Comparison of ENCODE assay signal across 14 cellular contexts in the genomic region with DNA sequence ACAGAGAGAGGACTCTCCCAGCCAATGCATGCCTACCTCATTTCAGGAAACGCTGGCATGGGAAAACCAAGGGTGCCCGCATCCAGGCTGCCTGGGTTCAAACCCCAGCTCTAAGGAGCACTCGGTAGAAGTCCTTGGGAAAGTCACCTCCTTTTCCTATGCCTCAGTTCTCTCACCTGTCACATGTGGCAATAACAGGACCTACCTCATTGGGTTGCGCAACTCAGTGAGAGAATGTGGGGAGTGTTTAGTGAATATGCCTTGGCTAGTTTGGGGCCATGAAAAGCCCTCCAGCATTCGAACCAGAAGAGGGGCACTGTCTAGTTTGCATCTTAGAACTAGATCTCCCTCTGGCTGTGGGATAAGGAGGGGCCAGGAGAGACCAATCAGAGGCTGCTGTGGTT. TPM values are rescaled to one million over a fixed set of nuclear protein-coding genes. Genes with fewer than 3 reads are reported as not detected.
DNase-seq lines count a peak whose midpoint lies in the region; ATAC-seq and TF ChIP-seq lines count a peak whose summit lies in the region.
"Had no signal": no experiment of that assay in that cellular context is flagged by ENCODE, and none has a peak within 500 bp of the region (broad histone marks: within the 10 kb centered on the region; RNA-seq: fewer than 3 reads in every experiment).

No MANE protein-coding gene starts in this region.

- H3K9me3 ChIP-seq in ascending aorta (no peaks in the 10 kb centered on the region), upper lobe of left lung (no peaks in the 10 kb centered on the region)
- H3K9me3 ChIP-seq: adrenal gland had no signal

- TF ChIP-seq EP300 in upper lobe of left lung (IDR thresholded peaks at IDR 0.05), result no peak

- ATAC-seq in upper lobe of left lung (ENCODE audit: low FRiP score in 2 of 2), result no peak

- TF ChIP-seq CTCF in ascending aorta (IDR thresholded peaks at IDR 0.05) (no peak), epithelial cell of esophagus (IDR thresholded peaks at IDR 0.05; ENCODE audit: insufficient read depth, low read depth, low read length, missing control alignments) (no peak), upper lobe of left lung (IDR thresholded peaks at IDR 0.05) (no peak)

- H3K27ac ChIP-seq in ascending aorta (peak overlapping the region; percentile 83 to 87), upper lobe of left lung (peak overlapping the region in 3 of 4 donors; percentile 45 to 82 (median 58))

- H3K36me3 ChIP-seq in ascending aorta (no peaks in the 10 kb centered on the region), upper lobe of left lung (no peaks in the 10 kb centered on the region)
- H3K36me3 ChIP-seq: adrenal gland had no signal

- intact Hi-C loops in ascending aorta (cut with DNase I), result no loop called here
- intact Hi-C loops in posterior vena cava (cut with DNase I), result loop anchor here in 1 of 2 donors (5.0 to 10.0 kb wide), 2 partner anchors 286 to 428 kb away; a partner anchor contains a TSS

- H3K27me3 ChIP-seq in ascending aorta, result no peaks in the 10 kb centered on the region
- H3K27me3 ChIP-seq in upper lobe of left lung, result no peaks in the 10 kb centered on the region

- no peak for TF ChIP-seq POLR2A in upper lobe of left lung (IDR thresholded peaks at IDR 0.05)

- H3K4me3 ChIP-seq in ascending aorta (peak overlapping the region in 1 of 2 donors; percentile 23), epithelial cell of esophagus (ENCODE audit: low read length) (no peak overlapping the region), upper lobe of left lung (no peak overlapping the region)
- H3K4me3 ChIP-seq: adrenal gland, GM12878, smooth muscle cell had no signal

- peak in 1 of 2 donors; percentile 62 for DNase-seq in ascending aorta (ENCODE audit: low spot score in 2 of 2)
- peak; percentile 67 for DNase-seq in epithelial cell of esophagus (ENCODE audit: low read depth)
- DNase-seq in posterior vena cava (ENCODE audit: low spot score), result peak; percentile 11
- DNase-seq in upper lobe of left lung, result peak in 1 of 2 donors; percentile 57
- DNase-seq in NCI-H226, result no peak
- no peak for DNase-seq in stimulated activated CD4-positive, alpha-beta T cell treated with anti-CD3 and anti-CD28 coated beads, Interleukin-4, amount 100 ng/mL, for 24 hours
- DNase-seq in NCI-H2196 treated with DMSO at 0.1 percent for 48 hours (lab: John Stamatoyannopoulos, UW; ENCODE audit: unreplicated experiment), result no peak
- DNase-seq: activated CD4-positive, alpha-beta T cell treated with anti-CD3 and anti-CD28 coated beads, Interleukin-2, amount 50 U/mL, for 4 hours; NCI-H2081 treated with DMSO at 0.1 percent for 48 hours; SIG-M5; stimulated activated naive CD8-positive, alpha-beta T cell treated with anti-CD3 and anti-CD28 coated beads, Interleukin-15, amount 100 ng/mL, for 72 hours had no signal

- WGBS in upper lobe of left lung, 2 donors, result 68 to 70% methylated on average over 5 of the region's 5 CpGs

- peaks cover 7 to 32% of the 10 kb centered on the region in 2 donors for H3K4me1 ChIP-seq in ascending aorta
- H3K4me1 ChIP-seq in upper lobe of left lung, result peaks cover 17 to 43% (median 30%) of the 10 kb centered on the region in 4 donors

RNA-seq across cellular contexts. Expression of a gene that starts 9.0 kb away (rescaled TPM):
- total RNA-seq in ascending aorta (30.3 TPM), posterior vena cava (10 to 100 TPM; 34.8 to 57.1 TPM), upper lobe of left lung (1 to 10 TPM; 1.2 to 6.6 (median 4.6) TPM)

Comparison
In these comparisons a context has a peak if more than half of its experiments do, and no peak if none do; other contexts are left out.
1. DNase-seq: peak in epithelial cell of esophagus (single experiment) and posterior vena cava (single experiment); none in NCI-H226 (single experiment), stimulated activated CD4-positive, alpha-beta T cell treated with anti-CD3 and anti-CD28 coated beads, Interleukin-4, amount 100 ng/mL, for 24 hours (single experiment) and NCI-H2196 treated with DMSO at 0.1 percent for 48 hours (single experiment).